ENCODE assay signal across 16 cellular contexts in the genomic region with DNA sequence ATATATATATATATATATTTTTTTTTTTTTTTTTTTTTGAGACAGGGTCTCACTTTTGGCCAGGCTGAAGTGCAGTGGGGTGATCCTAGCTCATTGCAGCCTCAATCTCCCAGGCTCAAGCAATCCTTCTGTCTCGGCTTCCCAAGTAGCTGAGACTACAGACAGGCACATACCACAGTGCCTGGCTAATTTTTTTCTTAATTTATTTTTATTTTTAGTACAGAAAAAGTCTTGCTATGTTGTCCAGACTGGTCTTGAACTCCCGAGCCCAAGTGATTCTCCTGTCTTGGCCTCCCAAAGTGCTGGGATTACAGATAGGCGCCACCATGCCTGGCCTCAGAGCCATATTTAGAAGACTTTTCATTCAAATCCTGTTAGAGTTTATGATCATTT.
DNase-seq lines count a peak whose midpoint lies in the region; ATAC-seq and TF ChIP-seq lines count a peak whose summit lies in the region.
"Had no signal": no experiment of that assay in that cellular context is flagged by ENCODE, and none has a peak within 500 bp of the region (broad histone marks: within the 10 kb centered on the region; RNA-seq: fewer than 3 reads in every experiment).

No MANE protein-coding gene starts in this region.

- ATAC-seq in upper lobe of right lung = no peak
- ATAC-seq in GM21825 (IDR thresholded peaks at IDR 0.05; ENCODE audit: unreplicated experiment) = no peak
- ATAC-seq in HG02678 (IDR thresholded peaks at IDR 0.05; ENCODE audit: unreplicated experiment) = no peak

- peaks cover 4% of the 10 kb centered on the region for H3K27me3 Mint-ChIP-seq in dendritic cell treated with granulocyte-macrophage colony-stimulating factor and Interleukin-4, amounts not matched to agents 40 ng/mL and 50 ng/mL, for 4 days
- no peaks in the 10 kb centered on the region for H3K27me3 Mint-ChIP-seq in nephron (ENCODE audit: low read depth)
- H3K27me3 Mint-ChIP-seq: activated CD4-positive, alpha-beta memory T cell treated with anti-CD3 and anti-CD28 coated beads for 36 hours; activated naive CD4-positive, alpha-beta T cell treated with anti-CD3 and anti-CD28 coated beads, Interleukin-2, amount 50 U/mL, for 24 hours had no signal

- no peaks in the 10 kb centered on the region for H3K36me3 Mint-ChIP-seq in dendritic cell treated with granulocyte-macrophage colony-stimulating factor and Interleukin-4, amounts not matched to agents 40 ng/mL and 50 ng/mL, for 4 days (ENCODE audit: low read depth)
- peaks cover 7% of the 10 kb centered on the region for H3K36me3 Mint-ChIP-seq in nephron (ENCODE audit: low read depth)

- H3K4me3 ChIP-seq in SJSA1 (no peak overlapping the region), upper lobe of right lung (no peak overlapping the region)
- H3K4me3 ChIP-seq: pancreas, tibial artery had no signal

- H3K27ac Mint-ChIP-seq in dendritic cell treated with granulocyte-macrophage colony-stimulating factor and Interleukin-4, amounts not matched to agents 40 ng/mL and 50 ng/mL, for 4 days = peak overlapping the region; percentile 75
- H3K27ac Mint-ChIP-seq in nephron = peak overlapping the region; percentile 74 to 97 (median 80)
- H3K27ac Mint-ChIP-seq: activated CD4-positive, alpha-beta memory T cell treated with anti-CD3 and anti-CD28 coated beads for 36 hours; activated naive CD4-positive, alpha-beta T cell treated with anti-CD3 and anti-CD28 coated beads, Interleukin-2, amount 50 U/mL, for 24 hours had no signal

- 0 out of 2 replicates have a peak, but pooled peaks cover 4% of the 10 kb centered on the region for H3K36me3 ChIP-seq in SJSA1
- no peaks in the 10 kb centered on the region for H3K36me3 ChIP-seq in upper lobe of right lung
- H3K36me3 ChIP-seq: pancreas, tibial artery had no signal

- 0 out of 2 replicates have a peak, but pooled peaks cover 2% of the 10 kb centered on the region for H3K9me3 ChIP-seq in SJSA1 (replicated peaks)
- H3K9me3 ChIP-seq in upper lobe of right lung = no peaks in the 10 kb centered on the region
- H3K9me3 ChIP-seq: pancreas, tibial artery had no signal

- intact Hi-C loops in dendritic cell treated with granulocyte-macrophage colony-stimulating factor and Interleukin-4, amounts not matched to agents 40 ng/mL and 50 ng/mL, for 4 days (cut with micrococcal nuclease) = loop anchor here (10.0 kb wide), 1 partner anchor 148 kb away; the partner anchor contains the start of gene ARHGAP21
- intact Hi-C loops in upper lobe of right lung (cut with DNase I) = no loop called here

- no peak for TF ChIP-seq CTCF in nephron (IDR thresholded peaks at IDR 0.05; ENCODE audit: unreplicated experiment in 3 of 3)
- TF ChIP-seq CTCF in upper lobe of right lung (IDR thresholded peaks at IDR 0.05) = no peak

- H3K27ac ChIP-seq in SJSA1 (peak overlapping the region; percentile 84), upper lobe of right lung (peak overlapping the region; percentile 58)
- H3K27ac ChIP-seq: C4-2B had no signal

- H3K27me3 ChIP-seq in SJSA1 (replicated peaks) (no peaks in the 10 kb centered on the region), upper lobe of right lung (no peaks in the 10 kb centered on the region)
- H3K27me3 ChIP-seq: pancreas, tibial artery had no signal

- peak in 1 of 2 experiments; percentile 69 for DNase-seq in SJSA1 (ENCODE audit: low read depth in 1 of 2, low spot score in 2 of 2)
- no peak for DNase-seq in upper lobe of right lung
- DNase-seq in A172 (ENCODE audit: low spot score) = no peak
- no peak for DNase-seq in HT-29 (ENCODE audit: low spot score)
- DNase-seq: activated CD4-positive, alpha-beta memory T cell treated with anti-CD3 and anti-CD28 coated beads for 36 hours; activated T-cell treated with anti-CD3 and anti-CD28 coated beads, Interleukin-2, amount 50 U/mL, for 1 hour; effector memory CD4-positive, alpha-beta T cell; NCI-H1436 had no signal

- H3K4me1 Mint-ChIP-seq in dendritic cell treated with granulocyte-macrophage colony-stimulating factor and Interleukin-4, amounts not matched to agents 40 ng/mL and 50 ng/mL, for 4 days (ENCODE audit: low read depth) = peaks cover 29% of the 10 kb centered on the region
- H3K4me1 Mint-ChIP-seq in nephron = peaks cover 17% of the 10 kb centered on the region

- peaks cover 9% of the 10 kb centered on the region for H3K9me3 Mint-ChIP-seq in dendritic cell treated with granulocyte-macrophage colony-stimulating factor and Interleukin-4, amounts not matched to agents 40 ng/mL and 50 ng/mL, for 4 days
- no peaks in the 10 kb centered on the region for H3K9me3 Mint-ChIP-seq in nephron

- H3K4me3 Mint-ChIP-seq in dendritic cell treated with granulocyte-macrophage colony-stimulating factor and Interleukin-4, amounts not matched to agents 40 ng/mL and 50 ng/mL, for 4 days = no peak overlapping the region
- H3K4me3 Mint-ChIP-seq in nephron = no peak overlapping the region
- H3K4me3 Mint-ChIP-seq: activated CD4-positive, alpha-beta memory T cell treated with anti-CD3 and anti-CD28 coated beads for 36 hours; activated naive CD4-positive, alpha-beta T cell treated with anti-CD3 and anti-CD28 coated beads, Interleukin-2, amount 50 U/mL, for 24 hours had no signal

- H3K4me1 ChIP-seq in SJSA1 (replicated peaks) (peaks cover 34% of the 10 kb centered on the region), upper lobe of right lung (peaks cover 2% of the 10 kb centered on the region)
- H3K4me1 ChIP-seq: pancreas had no signal
